Comparison of ENCODE assay signal across 9 cellular contexts in the genomic region with DNA sequence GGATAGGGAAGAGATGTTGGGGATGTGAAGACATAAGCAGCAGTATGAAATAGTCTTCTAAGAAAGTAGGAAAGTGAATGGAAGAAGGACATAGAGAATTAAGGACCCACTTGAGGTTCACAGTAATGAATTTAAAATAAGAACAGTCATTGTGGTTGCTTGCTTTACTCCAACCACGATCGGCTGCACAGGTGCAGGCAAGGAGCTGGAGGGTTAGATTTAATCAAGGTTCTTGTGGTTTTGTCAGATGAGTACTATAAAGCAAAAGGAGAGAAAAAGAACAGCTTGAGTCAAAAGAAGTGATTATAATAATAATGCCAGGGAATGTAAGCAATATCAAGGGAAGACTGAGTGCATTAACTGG. TPM values are rescaled to one million over a fixed set of nuclear protein-coding genes. Genes with fewer than 3 reads are reported as not detected.
A peak's percentile ranks its signal among the peaks of the same experiment; 100 is the strongest.
DNase-seq lines count a peak whose midpoint lies in the region; ATAC-seq, FAIRE-seq and TF ChIP-seq lines count a peak whose summit lies in the region.
"Had no signal": no experiment of that assay in that cellular context is flagged by ENCODE, and none has a peak within 500 bp of the region (broad histone marks: within the 10 kb centered on the region; RNA-seq: fewer than 3 reads in every experiment).

No MANE protein-coding gene starts in this region.

- H3K4me2 ChIP-seq in astrocyte (ENCODE audit: low read length), result no peak overlapping the region

- H3K27me3 ChIP-seq in astrocyte (ENCODE audit: insufficient read depth, low read length), result no peaks in the 10 kb centered on the region
- no peaks in the 10 kb centered on the region for H3K27me3 ChIP-seq in vagina

- ATAC-seq in esophagus mucosa (no peak), GM21723 (IDR thresholded peaks at IDR 0.05; ENCODE audit: unreplicated experiment) (no peak)

- H2AFZ ChIP-seq in astrocyte (ENCODE audit: low read depth, low read length), result no peak overlapping the region

- intact Hi-C loops in vagina (cut with DNase I), result no loop called here

- H3K27me3 Mint-ChIP-seq in astrocyte (ENCODE audit: low read depth, unreplicated experiment), result no peaks in the 10 kb centered on the region

- FAIRE-seq in astrocyte (lab: Jason Lieb, UNC), result no peak
- FAIRE-seq: HepG2 had no signal

- peak overlapping the region; percentile 24 for H3K4me3 ChIP-seq in Jurkat, Clone E6-1 (ENCODE audit: low read length)
- no peak overlapping the region for H3K4me3 ChIP-seq in astrocyte (ENCODE audit: insufficient read depth, low read depth, low read length)
- no peak overlapping the region for H3K4me3 ChIP-seq in vagina

- H3K79me2 ChIP-seq in astrocyte (ENCODE audit: insufficient read depth, low read length), result peaks cover 6% of the 10 kb centered on the region

- H3K36me3 ChIP-seq in astrocyte (ENCODE audit: insufficient read depth, low read length) (peaks cover 10% of the 10 kb centered on the region), vagina (peaks cover 0 to 6% of the 10 kb centered on the region in 2 donors)

- H3K4me3 Mint-ChIP-seq in astrocyte (ENCODE audit: unreplicated experiment), result no peak overlapping the region

- H3K27ac ChIP-seq in astrocyte (ENCODE audit: low read depth, low read length) (no peak overlapping the region), vagina (no peak overlapping the region)

- no peaks in the 10 kb centered on the region for H3K9me3 Mint-ChIP-seq in astrocyte (ENCODE audit: unreplicated experiment)

- H3K9ac ChIP-seq in astrocyte (ENCODE audit: low read length), result no peak overlapping the region

- no peak for TF ChIP-seq CTCF in astrocyte (IDR thresholded peaks at IDR 0.05; ENCODE audit: insufficient read depth, low read depth, low read length)
- no peak for TF ChIP-seq CTCF in vagina (IDR thresholded peaks at IDR 0.05)

- H3K4me1 ChIP-seq in astrocyte (ENCODE audit: insufficient read depth, low read length) (peaks cover 3% of the 10 kb centered on the region), vagina (no peaks in the 10 kb centered on the region)

- no peak for TF ChIP-seq POLR2A in vagina (IDR thresholded peaks at IDR 0.05)

- H3K27ac Mint-ChIP-seq in astrocyte (ENCODE audit: unreplicated experiment), result no peak overlapping the region

- H3K9me3 ChIP-seq in astrocyte (ENCODE audit: insufficient read depth, low read depth, low read length), result no peaks in the 10 kb centered on the region
- no peaks in the 10 kb centered on the region for H3K9me3 ChIP-seq in vagina

- H3K36me3 Mint-ChIP-seq in astrocyte (ENCODE audit: low read depth, unreplicated experiment), result peaks cover 9% of the 10 kb centered on the region

- H3K4me1 Mint-ChIP-seq in astrocyte (ENCODE audit: low read depth, unreplicated experiment), result peaks cover 8% of the 10 kb centered on the region

- H4K20me1 ChIP-seq in astrocyte (ENCODE audit: insufficient read depth, low read length), result peaks cover 12% of the 10 kb centered on the region

- DNase-seq in Jurkat, Clone E6-1 (ENCODE audit: low read depth, low spot score), result peak; percentile 94
- DNase-seq in activated CD4-positive, alpha-beta T cell treated with anti-CD3 and anti-CD28 coated beads for 24 hours (ENCODE audit: low read depth in 2 of 2), result peak; percentile 5 to 10
- DNase-seq in astrocyte (ENCODE audit: low read depth), result peak; percentile 37
- DNase-seq in stimulated activated CD4-positive, alpha-beta T cell treated with anti-CD3 and anti-CD28 coated beads, Interleukin-4, amount 100 ng/mL, for 4 hours, result peak; percentile 7 to 43
- no peak for DNase-seq in NCI-H146 treated with DMSO at 0.1 percent for 48 hours (lab: John Stamatoyannopoulos, UW; ENCODE audit: unreplicated experiment)
- no peak for DNase-seq in vagina (ENCODE audit: extremely low spot score in 2 of 2)

RNA-seq across cellular contexts. Expression of gene RBM34, which starts 46.1 kb away (rescaled TPM):
- 145 TPM for polyA plus RNA-seq in Jurkat, Clone E6-1 (2012; ENCODE audit: insufficient read depth, insufficient read length)
- total RNA-seq in astrocyte (102 and 129 TPM in 2 replicates), vagina (44.7 TPM), esophagus mucosa (63.7 TPM)

Comparison
In these comparisons a context has a peak if more than half of its experiments do, and no peak if none do; other contexts are left out.
1. DNase-seq: peak in Jurkat, Clone E6-1 (single experiment), activated CD4-positive, alpha-beta T cell treated with anti-CD3 and anti-CD28 coated beads for 24 hours (2 of 2), astrocyte (single experiment) and stimulated activated CD4-positive, alpha-beta T cell treated with anti-CD3 and anti-CD28 coated beads, Interleukin-4, amount 100 ng/mL, for 4 hours (2 of 2); none in NCI-H146 treated with DMSO at 0.1 percent for 48 hours (single experiment) and vagina (0 of 2).